In the genomic region with DNA sequence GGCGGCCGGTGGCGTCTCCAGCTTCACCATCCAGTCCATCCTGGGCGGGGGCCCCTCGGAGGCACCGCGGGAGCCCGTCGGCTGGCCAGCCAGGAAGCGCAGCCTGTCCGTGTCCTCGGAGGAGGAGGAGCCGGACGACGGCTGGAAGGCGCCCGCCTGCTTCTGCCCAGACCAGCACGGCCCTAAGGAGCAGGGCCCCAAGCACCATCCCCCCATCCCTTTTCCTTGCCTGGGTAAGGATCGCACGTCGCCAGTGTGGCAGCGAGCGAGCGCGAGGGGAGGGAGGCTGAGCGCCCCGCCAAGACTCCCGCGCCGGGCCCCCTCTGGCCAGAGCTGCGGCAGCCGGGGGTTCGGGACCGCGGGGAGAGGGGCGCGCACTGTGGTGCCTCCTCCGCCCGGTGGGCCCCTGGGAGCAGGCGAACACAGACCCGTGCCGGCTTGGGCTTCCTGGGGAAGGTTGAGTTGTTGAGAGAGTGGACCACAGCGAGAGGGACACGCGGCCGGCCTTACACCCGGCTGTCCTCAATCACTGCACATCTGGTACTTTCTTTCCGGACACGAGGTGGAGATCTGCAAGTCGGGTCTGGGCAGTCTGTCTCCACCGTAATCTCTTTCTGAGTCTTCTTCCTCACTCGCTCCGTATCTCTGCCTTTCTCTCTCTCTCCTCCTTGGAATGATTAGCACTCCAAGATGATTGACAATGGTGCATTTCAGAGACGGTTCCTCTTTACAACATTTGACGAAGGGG, we compare ENCODE assay signal across 1 cellular context.
TF ChIP-seq lines count a peak whose summit lies in the region.

No MANE protein-coding gene starts in this region.

TF ChIP-seq in GM12878, 131 proteins besides CTCF, POLR2A, EP300 and RAD21 (continued from another document):
- no peak for TF ChIP-seq IRF3 (IDR thresholded peaks at IDR 0.05)
- no peak for TF ChIP-seq RELA (IDR thresholded peaks at IDR 0.05; ENCODE audit: borderline replicate concordance, partially characterized antibody)
- no peak for TF ChIP-seq NFXL1 (IDR thresholded peaks at IDR 0.05; ENCODE audit: borderline replicate concordance)
- TF ChIP-seq ZNF622 (IDR thresholded peaks at IDR 0.05): no peak
- TF ChIP-seq KAT2A (conservative IDR thresholded peaks at IDR 0.05; ENCODE audit: control insufficient read depth, low read depth, low read length): no peak
- no peak for TF ChIP-seq BMI1 (IDR thresholded peaks at IDR 0.05; ENCODE audit: borderline replicate concordance)
- TF ChIP-seq EGR1 (IDR thresholded peaks at IDR 0.05; ENCODE audit: borderline replicate concordance in 1 of 2, low read depth in 2 of 2, low read length in 2 of 2): no peak
TF ChIP-seq in GM12878: peak in this region for 0.
